In genomic region chr21:34091607-34092006, GRCh38 we compare ENCODE assay signal across 12 cellular contexts. TPM values are rescaled to one million over a fixed set of nuclear protein-coding genes. Genes with fewer than 3 reads are reported as not detected.
A peak's percentile ranks its signal among the peaks of the same experiment; 100 is the strongest.
DNase-seq lines count a peak whose midpoint lies in the region; ATAC-seq and TF ChIP-seq lines count a peak whose summit lies in the region.
"Had no signal": no experiment of that assay in that cellular context is flagged by ENCODE, and none has a peak within 500 bp of the region (broad histone marks: within the 10 kb centered on the region; RNA-seq: fewer than 3 reads in every experiment).

No MANE protein-coding gene starts in this region.

- H3K27ac Mint-ChIP-seq in T-helper 1 cell treated with Interleukin-12 subunit alpha and Interleukin-12 subunit beta and Interleukin-4 antibody, amounts not matched to agents 30 μg/mL and 1 μg/mL, for 36 hours, result peak overlapping the region; percentile 16
- H3K27ac Mint-ChIP-seq in central memory CD8-positive, alpha-beta T cell (ENCODE audit: low read depth), result peak overlapping the region; percentile 45
- H3K27ac Mint-ChIP-seq in osteocyte (ENCODE audit: unreplicated experiment), result no peak overlapping the region
- H3K27ac Mint-ChIP-seq in stimulated activated effector memory CD8-positive, alpha-beta T cell treated with anti-CD3 and anti-CD28 coated beads, Interleukin-12 subunit alpha, Interleukin-12 subunit beta, amount 100 ng/mL, for 72 hours, result no peak overlapping the region
- H3K27ac Mint-ChIP-seq: activated B cell treated with CpG ODN at 0.5 μM for 24 hours had no signal

- H3K36me3 Mint-ChIP-seq in T-helper 1 cell treated with Interleukin-12 subunit alpha and Interleukin-12 subunit beta and Interleukin-4 antibody, amounts not matched to agents 30 μg/mL and 1 μg/mL, for 36 hours (ENCODE audit: low read depth), result peaks cover 45% of the 10 kb centered on the region
- H3K36me3 Mint-ChIP-seq in central memory CD8-positive, alpha-beta T cell (ENCODE audit: insufficient read depth), result peaks cover 11% of the 10 kb centered on the region
- H3K36me3 Mint-ChIP-seq in osteocyte (ENCODE audit: unreplicated experiment), result peaks cover 43% of the 10 kb centered on the region
- peaks cover 56% of the 10 kb centered on the region for H3K36me3 Mint-ChIP-seq in stimulated activated effector memory CD8-positive, alpha-beta T cell treated with anti-CD3 and anti-CD28 coated beads, Interleukin-12 subunit alpha, Interleukin-12 subunit beta, amount 100 ng/mL, for 72 hours

- no peak for DNase-seq in T-helper 1 cell
- no peak for DNase-seq in LNCaP clone FGC (ENCODE audit: low read depth)
- no peak for DNase-seq in central memory CD8-positive, alpha-beta T cell (ENCODE audit: low spot score in 2 of 2)
- no peak for DNase-seq in osteocyte (ENCODE audit: extremely low spot score, unreplicated experiment)
- DNase-seq in stimulated activated effector memory CD8-positive, alpha-beta T cell treated with anti-CD3 and anti-CD28 coated beads, Interleukin-12 subunit alpha, Interleukin-12 subunit beta, amount 100 ng/mL, for 72 hours (ENCODE audit: low spot score in 2 of 2), result no peak
- no peak for DNase-seq in SHP77 treated with DMSO at 0.1 percent for 48 hours (lab: John Stamatoyannopoulos, UW)
- DNase-seq: activated B cell treated with CpG ODN at 0.5 μM for 24 hours, C1 segment of cervical spinal cord, midbrain, NCI-H748 treated with DMSO at 0.1 percent for 48 hours had no signal

- peaks cover 36% of the 10 kb centered on the region for H3K4me1 Mint-ChIP-seq in T-helper 1 cell treated with Interleukin-12 subunit alpha and Interleukin-12 subunit beta and Interleukin-4 antibody, amounts not matched to agents 30 μg/mL and 1 μg/mL, for 36 hours (ENCODE audit: low read depth)
- peaks cover 36% of the 10 kb centered on the region for H3K4me1 Mint-ChIP-seq in central memory CD8-positive, alpha-beta T cell
- H3K4me1 Mint-ChIP-seq in osteocyte (ENCODE audit: unreplicated experiment), result peaks cover 47% of the 10 kb centered on the region
- peaks cover 27% of the 10 kb centered on the region for H3K4me1 Mint-ChIP-seq in stimulated activated effector memory CD8-positive, alpha-beta T cell treated with anti-CD3 and anti-CD28 coated beads, Interleukin-12 subunit alpha, Interleukin-12 subunit beta, amount 100 ng/mL, for 72 hours

- no peak overlapping the region for H3K4me3 ChIP-seq in LNCaP clone FGC (ENCODE audit: low read depth, low read length)

- peak overlapping the region; percentile 2 for H3K4me3 Mint-ChIP-seq in T-helper 1 cell treated with Interleukin-12 subunit alpha and Interleukin-12 subunit beta and Interleukin-4 antibody, amounts not matched to agents 30 μg/mL and 1 μg/mL, for 36 hours
- no peak overlapping the region for H3K4me3 Mint-ChIP-seq in central memory CD8-positive, alpha-beta T cell
- no peak overlapping the region for H3K4me3 Mint-ChIP-seq in osteocyte (ENCODE audit: unreplicated experiment)
- H3K4me3 Mint-ChIP-seq in stimulated activated effector memory CD8-positive, alpha-beta T cell treated with anti-CD3 and anti-CD28 coated beads, Interleukin-12 subunit alpha, Interleukin-12 subunit beta, amount 100 ng/mL, for 72 hours, result no peak overlapping the region
- H3K4me3 Mint-ChIP-seq: activated B cell treated with CpG ODN at 0.5 μM for 24 hours had no signal

- TF ChIP-seq CTCF in LNCaP clone FGC (IDR thresholded peaks at IDR 0.05; ENCODE audit: control insufficient read depth, extremely low read depth, insufficient read depth) (peak; percentile 23; the same call in 1 of the 2 replicates), osteocyte (IDR thresholded peaks at IDR 0.05) (peak; percentile 43)

- no peaks in the 10 kb centered on the region for H3K27me3 Mint-ChIP-seq in T-helper 1 cell treated with Interleukin-12 subunit alpha and Interleukin-12 subunit beta and Interleukin-4 antibody, amounts not matched to agents 30 μg/mL and 1 μg/mL, for 36 hours (ENCODE audit: low read depth)
- no peaks in the 10 kb centered on the region for H3K27me3 Mint-ChIP-seq in central memory CD8-positive, alpha-beta T cell
- H3K27me3 Mint-ChIP-seq in osteocyte (ENCODE audit: unreplicated experiment), result no peaks in the 10 kb centered on the region
- H3K27me3 Mint-ChIP-seq: activated B cell treated with CpG ODN at 0.5 μM for 24 hours had no signal

- no peak for ATAC-seq in central memory CD8-positive, alpha-beta T cell (replicated peaks; ENCODE audit: extremely low read depth, poor library complexity, severe bottlenecking)
- no peak for ATAC-seq in GM21515 (IDR thresholded peaks at IDR 0.05; ENCODE audit: unreplicated experiment)
- no peak for ATAC-seq in stimulated activated effector memory CD8-positive, alpha-beta T cell treated with anti-CD3 and anti-CD28 coated beads, Interleukin-12 subunit alpha, Interleukin-12 subunit beta, amount 100 ng/mL, for 72 hours

- no peaks in the 10 kb centered on the region for H3K9me3 Mint-ChIP-seq in T-helper 1 cell treated with Interleukin-12 subunit alpha and Interleukin-12 subunit beta and Interleukin-4 antibody, amounts not matched to agents 30 μg/mL and 1 μg/mL, for 36 hours
- no peaks in the 10 kb centered on the region for H3K9me3 Mint-ChIP-seq in central memory CD8-positive, alpha-beta T cell
- H3K9me3 Mint-ChIP-seq in osteocyte (ENCODE audit: unreplicated experiment), result no peaks in the 10 kb centered on the region
- no peaks in the 10 kb centered on the region for H3K9me3 Mint-ChIP-seq in stimulated activated effector memory CD8-positive, alpha-beta T cell treated with anti-CD3 and anti-CD28 coated beads, Interleukin-12 subunit alpha, Interleukin-12 subunit beta, amount 100 ng/mL, for 72 hours
- H3K9me3 Mint-ChIP-seq: activated B cell treated with CpG ODN at 0.5 μM for 24 hours had no signal

RNA-seq across cellular contexts. Expression of gene MRPS6, which starts 18.2 kb away (rescaled TPM):
- 114 and 124 TPM in 2 replicates for total RNA-seq in osteocyte

RNA-seq across cellular contexts. Expression of gene SLC5A3, which starts 18.2 kb away (rescaled TPM):
- 63.9 and 68.2 TPM in 2 replicates for total RNA-seq in osteocyte

Comparison
In these comparisons a context has a peak if more than half of its experiments do, and no peak if none do; other contexts are left out.
1. H3K27ac Mint-ChIP-seq: peak in T-helper 1 cell treated with Interleukin-12 subunit alpha and Interleukin-12 subunit beta and Interleukin-4 antibody, amounts not matched to agents 30 μg/mL and 1 μg/mL, for 36 hours (single experiment) and central memory CD8-positive, alpha-beta T cell (single experiment); none in osteocyte (single experiment) and stimulated activated effector memory CD8-positive, alpha-beta T cell treated with anti-CD3 and anti-CD28 coated beads, Interleukin-12 subunit alpha, Interleukin-12 subunit beta, amount 100 ng/mL, for 72 hours (single experiment).